ENCODE assay signal across 8 cellular contexts in the genomic region with DNA sequence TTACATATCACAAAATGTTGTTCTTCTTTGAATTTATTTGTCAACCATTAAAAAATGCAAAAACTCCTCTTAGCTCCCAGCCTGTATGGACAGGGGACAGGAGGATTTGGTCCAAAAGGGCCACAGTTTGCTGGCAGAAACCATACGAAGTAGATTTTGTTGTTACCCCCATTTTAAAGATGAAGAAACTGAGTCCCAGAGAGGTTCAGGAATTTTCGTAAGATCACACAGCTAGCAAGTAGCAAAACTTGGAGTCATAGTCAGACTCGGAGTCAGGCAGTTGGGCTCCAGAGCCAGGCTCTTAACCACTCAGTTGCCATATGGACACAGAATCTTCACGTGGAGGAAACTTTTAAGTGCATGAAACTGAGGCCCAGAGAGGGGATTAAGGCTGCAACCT.
"Had no signal": no experiment of that assay in that cellular context is flagged by ENCODE, and none has a peak within 500 bp of the region (broad histone marks: within the 10 kb centered on the region; RNA-seq: fewer than 3 reads in every experiment).

No MANE protein-coding gene starts in this region.

- H3K4me3 ChIP-seq: GM12878 had no signal

- ATAC-seq: GM12878 had no signal

- DNase-seq: GDM1, GF-D8 had no signal

- FAIRE-seq: G401.6, GM12878, GM12891, GM12892, GM18507, GM19239 had no signal
